ENCODE assay signal across 27 cellular contexts in genomic region chr11:121792185-121792584, GRCh38.
"Had no signal": no experiment of that assay in that cellular context is flagged by ENCODE, and none has a peak within 500 bp of the region (broad histone marks: within the 10 kb centered on the region; RNA-seq: fewer than 3 reads in every experiment).

No MANE protein-coding gene starts in this region.

- H3K4me1 ChIP-seq: left ventricle myocardium inferior, pancreas, prostate gland, spleen, suprapubic skin, upper lobe of right lung had no signal

- H3K36me3 ChIP-seq: left ventricle myocardium inferior, pancreas, prostate gland, sigmoid colon, spleen, suprapubic skin, thoracic aorta, tibial artery, upper lobe of right lung had no signal

- FAIRE-seq: pancreas, small intestine, urothelium cell line had no signal

- ATAC-seq: mucosa of descending colon; naive thymus-derived CD4-positive, alpha-beta T cell; natural killer cell treated with Interleukin-12 subunit alpha and Interleukin-12 subunit beta and Interleukin-15 and Interleukin-18, amount 100 ng/mL, for 72 hours; pancreas; right cardiac atrium; stimulated activated effector memory CD8-positive, alpha-beta T cell treated with anti-CD3 and anti-CD28 coated beads, Interleukin-12 subunit alpha, Interleukin-12 subunit beta, amount 100 ng/mL, for 72 hours; upper lobe of right lung had no signal

- DNase-seq: hypothalamus; immature natural killer cell; islet precursor cell; left ventricle myocardium inferior; mesendoderm; mucosa of descending colon; naive thymus-derived CD4-positive, alpha-beta T cell; nucleus accumbens; pancreas; posterior cingulate gyrus; retina; right cardiac atrium; sigmoid colon; small intestine; spleen; stimulated activated CD4-positive, alpha-beta T cell treated with anti-CD3 and anti-CD28 coated beads, Interleukin-4, amount 100 ng/mL, for 24 hours; stimulated activated naive CD4-positive, alpha-beta T cell; tibial artery; trophoblast cell; upper lobe of right lung had no signal

- H3K9me3 ChIP-seq: left ventricle myocardium inferior, mucosa of descending colon, pancreas, prostate gland, sigmoid colon, suprapubic skin, thoracic aorta, tibial artery, upper lobe of right lung had no signal

- H3K4me3 ChIP-seq: left ventricle myocardium inferior, lung, mucosa of descending colon, pancreas, prostate gland, sigmoid colon, spleen, suprapubic skin, thoracic aorta, tibial artery, upper lobe of right lung had no signal

- H3K27ac ChIP-seq: left ventricle myocardium inferior, pancreas, prostate gland, sigmoid colon, spleen, suprapubic skin, thoracic aorta, tibial artery, upper lobe of right lung had no signal

- H3K27me3 ChIP-seq: sigmoid colon, spleen, suprapubic skin, tibial artery, upper lobe of right lung had no signal
